In the genomic region with DNA sequence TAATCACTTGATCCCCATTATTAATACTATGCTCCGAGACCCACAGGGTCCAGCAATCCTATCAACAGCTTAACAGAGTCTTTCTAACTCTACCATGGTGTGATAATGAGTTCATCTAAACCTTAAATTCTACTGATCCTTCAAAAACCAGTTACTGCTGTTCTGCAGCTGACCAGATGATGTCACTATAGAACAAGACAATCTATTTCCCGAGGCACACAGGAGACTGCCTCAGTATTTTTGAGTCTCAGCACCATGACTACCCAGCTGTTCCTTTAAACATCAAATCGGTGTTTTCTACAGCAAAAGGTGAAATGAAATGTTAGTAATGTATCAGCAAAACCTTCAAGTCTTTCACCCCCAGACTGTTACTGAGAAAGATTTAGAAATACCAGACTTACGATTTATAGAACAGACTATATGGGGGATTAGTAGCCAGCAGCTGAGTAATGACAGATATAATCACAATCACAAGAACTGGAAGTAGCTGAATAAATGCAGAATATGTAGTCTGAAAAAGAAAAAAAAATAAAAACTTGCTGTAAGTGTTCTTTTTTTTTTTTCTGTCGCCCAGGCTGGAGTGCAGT, we compare ENCODE assay signal across 8 cellular contexts. TPM values are rescaled to one million over a fixed set of nuclear protein-coding genes. Genes with fewer than 3 reads are reported as not detected.
DNase-seq lines count a peak whose midpoint lies in the region; ATAC-seq and TF ChIP-seq lines count a peak whose summit lies in the region.

No MANE protein-coding gene starts in this region.

- no peaks in the 10 kb centered on the region for H3K9me3 ChIP-seq in spleen

- H3K4me3 ChIP-seq in spleen = no peak overlapping the region

- TF ChIP-seq POLR2A in spleen (IDR thresholded peaks at IDR 0.05) = no peak

- H3K27me3 ChIP-seq in spleen (replicated peaks in 1 of 7) = no peaks in the 10 kb centered on the region

- intact Hi-C loops in spleen (cut with DNase I; ENCODE audit: low total_unique reads) = loop anchor here (5.0 kb wide), 2 partner anchors 90 to 340 kb away; no protein-coding TSS in a partner anchor

- no peak overlapping the region for H3K27ac ChIP-seq in spleen

- peak; percentile 73 to 90 (median 81) for TF ChIP-seq CTCF in spleen (IDR thresholded peaks at IDR 0.05 in 8 of 11, conservative IDR thresholded peaks at IDR 0.05 in 3 of 11)

- DNase-seq in CD1c-positive myeloid dendritic cell (ENCODE audit: extremely low spot score) = peak; percentile 82
- DNase-seq in M059J (ENCODE audit: low read depth) = peak; percentile 72
- DNase-seq in SHP77 (lab: John Stamatoyannopoulos, UW) = peak; percentile 48 to 75
- peak; percentile 84 for DNase-seq in astrocyte of the hippocampus (ENCODE audit: low read depth, low spot score)
- DNase-seq in iPS DF 19.7 (ENCODE audit: low read depth, low spot score) = peak; percentile 40
- DNase-seq in spleen = no peak

- H3K4me1 ChIP-seq in spleen = peaks cover 0 to 25% (median 13%) of the 10 kb centered on the region in 6 donors

- ATAC-seq in GM18511 (IDR thresholded peaks at IDR 0.05; ENCODE audit: unreplicated experiment) (peak; percentile 57), HG02852 (IDR thresholded peaks at IDR 0.05; ENCODE audit: unreplicated experiment) (no peak)

- 42 to 45% (median 43%) methylated on average over 5 of the region's 5 CpGs for WGBS in spleen, 5 donors

- H3K36me3 ChIP-seq in spleen = peaks cover 0 to 72% (median 16%) of the 10 kb centered on the region in 6 donors

RNA-seq across cellular contexts. Expression of gene DNAJC18, which starts 16.9 kb away (rescaled TPM):
- 12.1 and 16.0 TPM in 2 replicates for total RNA-seq in M059J (2014; rRNA removed; shearing (Covaris generic))
- 10 to 100 TPM in 1 of 7 donors, 1 to 10 TPM in 6; 4.0 to 10.8 (median 7.8) TPM for total RNA-seq in spleen
- 1 to 10 TPM; 1.3 to 7.1 (median 4.5) TPM for polyA plus RNA-seq in spleen

RNA-seq across cellular contexts. Expression of gene SPATA24, which starts 18.5 kb away (rescaled TPM):
- 6.3 and 12.5 TPM in 2 replicates for total RNA-seq in M059J (2014; rRNA removed; shearing (Covaris generic))
- 1 to 10 TPM; 2.1 to 7.6 (median 3.7) TPM for total RNA-seq in spleen
- 1 to 10 TPM; 8.5 to 9.5 (median 9.0) TPM for polyA plus RNA-seq in spleen

RNA-seq across cellular contexts. Expression of gene PROB1, which starts 27.5 kb away (rescaled TPM):
- total RNA-seq in M059J (2014; rRNA removed; shearing (Covaris generic)) = 0.15 and 0.81 TPM in 2 replicates
- total RNA-seq in spleen = 1 to 10 TPM; 1.1 to 3.2 (median 2.3) TPM
- 1 to 10 TPM in 1 of 3 donors, under 1 TPM in 2; 0.33 to 1.3 (median 0.99) TPM for polyA plus RNA-seq in spleen

RNA-seq across cellular contexts. Expression of gene MZB1, which starts 32.7 kb away (rescaled TPM):
- not detected in 2 replicates for total RNA-seq in M059J (2014; rRNA removed; shearing (Covaris generic))
- 100 to 1,000 TPM in 3 of 7 donors, 10 to 100 TPM in 4; 72.6 to 273 (median 97.8) TPM for total RNA-seq in spleen
- polyA plus RNA-seq in spleen = 100 to 1,000 TPM; 114 to 179 (median 144) TPM

RNA-seq across cellular contexts. Expression of gene SLC23A1, which starts 39.3 kb away (rescaled TPM):
- total RNA-seq in M059J (2014; rRNA removed; shearing (Covaris generic)) = not detected in 2 replicates
- 1 to 10 TPM in 4 of 7 donors, under 1 TPM in 2, not detected in 1; 0.28 to 2.4 (median 1.6) TPM for total RNA-seq in spleen
- polyA plus RNA-seq in spleen = 1 to 10 TPM in 1 of 3 donors, under 1 TPM in 2; 0.87 to 1.2 (median 0.89) TPM
